Comparison of ENCODE assay signal across 25 cellular contexts in genomic region chr6:136710877-136711552, GRCh38.
"Had no signal": no experiment of that assay in that cellular context is flagged by ENCODE, and none has a peak within 500 bp of the region (broad histone marks: within the 10 kb centered on the region; RNA-seq: fewer than 3 reads in every experiment).

No MANE protein-coding gene starts in this region.

- H3K4me3 ChIP-seq: lower lobe of right lung, mucosa of descending colon, right lobe of liver, testis had no signal

- H3K27ac ChIP-seq: epithelial cell of prostate, lower lobe of right lung, right lobe of liver, testis had no signal

- FAIRE-seq: frontal cortex, kidney, urothelium cell line had no signal

- H3K4me1 ChIP-seq: right lobe of liver had no signal

- ATAC-seq: activated CD8-positive, alpha-beta T cell treated with anti-CD3 and anti-CD28 coated beads for 36 hours; activated T-cell treated with anti-CD3 and anti-CD28 coated beads, Interleukin-2, amount 50 U/mL, for 4 hours; activated T-helper 17 cell treated with anti-CD3 and anti-CD28 coated beads, Interleukin-2, amount 50 U/mL, for 72 hours; lower lobe of right lung; mucosa of descending colon; natural killer cell treated with Interleukin-12 subunit alpha and Interleukin-12 subunit beta and Interleukin-15 and Interleukin-18, amount 100 ng/mL, for 72 hours; right lobe of liver; stimulated activated naive CD8-positive, alpha-beta T cell treated with anti-CD3 and anti-CD28 coated beads, Interleukin-15, Interleukin-2, amounts not matched to agents 100 U/mL and 50 U/mL, for 24 hours had no signal

- H3K9me3 ChIP-seq: lower lobe of right lung, mucosa of descending colon, right lobe of liver, testis had no signal

- DNase-seq: activated B cell treated with CpG ODN at 0.5 μM for 24 hours; activated CD4-positive, alpha-beta T cell treated with anti-CD3 and anti-CD28 coated beads, Interleukin-2, amount 50 U/mL, for 1 hour; activated CD8-positive, alpha-beta T cell treated with anti-CD3 and anti-CD28 coated beads for 36 hours; activated gamma-delta T cell treated with Interleukin-2 at 50 U/mL for 16 hours; activated naive CD4-positive, alpha-beta T cell treated with anti-CD3 and anti-CD28 coated beads, Interleukin-2, amount 50 U/mL, for 16 hours; activated T-cell treated with anti-CD3 and anti-CD28 coated beads, Interleukin-2, amount 50 U/mL, for 4 hours; amniotic stem cell; central memory CD4-positive, alpha-beta T cell; glutamatergic neuron; hippocampal formation; kidney; lower lobe of right lung; mesendoderm; mucosa of descending colon; right lobe of liver; stimulated activated CD4-positive, alpha-beta T cell treated with anti-CD3 and anti-CD28 coated beads, Interleukin-4, amount 100 ng/mL, for 1 hour; stimulated activated naive CD8-positive, alpha-beta T cell treated with anti-CD3 and anti-CD28 coated beads, Interleukin-15, Interleukin-2, amounts not matched to agents 100 U/mL and 50 U/mL, for 24 hours; T-helper 2 cell; testis; trophoblast cell had no signal

- H3K27me3 ChIP-seq: right lobe of liver, testis had no signal

- H3K36me3 ChIP-seq: lower lobe of right lung, right lobe of liver had no signal
